10 cellular contexts compared by ENCODE assay signal in the genomic region with DNA sequence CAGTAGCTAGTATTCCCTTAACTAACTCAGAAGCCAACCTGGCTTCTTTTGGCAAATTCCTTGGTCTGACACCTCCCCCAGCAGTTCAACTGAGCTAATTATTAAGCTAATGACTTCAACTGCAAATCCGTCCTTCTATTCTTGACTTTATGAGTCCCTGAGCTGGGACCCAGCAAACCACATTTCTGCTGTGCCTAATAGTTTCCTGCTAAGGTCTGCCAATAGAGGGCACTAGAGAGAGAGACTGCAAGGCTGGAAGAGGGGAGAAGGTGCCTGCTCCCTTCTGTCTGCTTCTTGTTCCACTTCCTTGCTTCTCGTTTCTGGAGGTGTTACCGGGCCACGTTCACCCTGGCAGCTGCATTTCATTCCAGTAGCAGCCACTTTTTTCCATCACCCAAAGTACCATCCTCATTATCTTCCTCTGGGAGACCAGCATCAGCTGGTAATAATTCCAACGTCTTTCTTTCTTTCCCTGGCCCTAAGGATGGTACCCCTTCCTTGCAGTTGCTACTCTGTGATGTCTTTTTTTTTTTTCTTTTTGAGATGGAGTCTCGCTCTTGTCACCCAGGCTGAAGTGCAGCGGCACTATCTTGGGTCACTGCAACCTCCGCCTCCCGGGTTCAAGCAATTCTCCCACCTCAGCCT.
A peak's percentile ranks its signal among the peaks of the same experiment; 100 is the strongest.
DNase-seq lines count a peak whose midpoint lies in the region; ATAC-seq and TF ChIP-seq lines count a peak whose summit lies in the region.
"Had no signal": no experiment of that assay in that cellular context is flagged by ENCODE, and none has a peak within 500 bp of the region (broad histone marks: within the 10 kb centered on the region; RNA-seq: fewer than 3 reads in every experiment).

No MANE protein-coding gene starts in this region.

- no peak overlapping the region for H3K4me2 ChIP-seq in GM23248 (ENCODE audit: unreplicated experiment)

- H3K4me1 ChIP-seq in GM23248 (ENCODE audit: insufficient read depth) (peaks cover 28% of the 10 kb centered on the region), rectal smooth muscle tissue (ENCODE audit: control insufficient read depth, insufficient read depth, low read length) (peaks cover 12% of the 10 kb centered on the region)

- TF ChIP-seq CTCF in WTC11 (IDR thresholded peaks at IDR 0.05) = peak; percentile 20; the same call in 1 of the 2 replicates

- H3K9me2 ChIP-seq in GM23248 (ENCODE audit: insufficient read depth) = no peaks in the 10 kb centered on the region

- no peak overlapping the region for H3K27ac ChIP-seq in GM23248
- peak overlapping the region; percentile 3 for H3K27ac ChIP-seq in rectal smooth muscle tissue (ENCODE audit: low read depth, low read length)

- 0 out of 2 replicates have a peak overlapping the region, but pooled peaks have one; percentile 13 for H2AFZ ChIP-seq in GM23248

- H3K9me3 ChIP-seq in GM23248 (ENCODE audit: low read depth) = no peaks in the 10 kb centered on the region

- H3K4me1 Mint-ChIP-seq in WTC11 = peaks cover 26% of the 10 kb centered on the region
- H3K4me1 Mint-ChIP-seq: activated naive CD4-positive, alpha-beta T cell treated with anti-CD3 and anti-CD28 coated beads, Interleukin-2, amount 50 U/mL, for 24 hours had no signal

- POLR2A ChIA-PET in WTC11 (lab: Charles Lee) = no interaction called here

- H3K9me3 Mint-ChIP-seq in WTC11 = no peaks in the 10 kb centered on the region
- H3K9me3 Mint-ChIP-seq: activated naive CD4-positive, alpha-beta T cell treated with anti-CD3 and anti-CD28 coated beads, Interleukin-2, amount 50 U/mL, for 24 hours had no signal

- H3K27me3 Mint-ChIP-seq in WTC11 (ENCODE audit: low read depth) = no peaks in the 10 kb centered on the region

- no peak overlapping the region for H3K27ac Mint-ChIP-seq in WTC11
- H3K27ac Mint-ChIP-seq: activated naive CD4-positive, alpha-beta T cell treated with anti-CD3 and anti-CD28 coated beads, Interleukin-2, amount 50 U/mL, for 24 hours; CD8-positive, alpha-beta memory T cell had no signal

- in situ Hi-C loops in GM23248 (cut with MboI) = no loop called here

- intact Hi-C loops in head of caudate nucleus (cut with DNase I) = loop anchor here (2.0 to 10.0 kb wide), 2 partner anchors 64 to 106 kb away; no protein-coding TSS in a partner anchor

- H3K9ac ChIP-seq in GM23248 (no peak overlapping the region), rectal smooth muscle tissue (ENCODE audit: low read length) (no peak overlapping the region)

- H3F3A ChIP-seq in GM23248 (ENCODE audit: insufficient read depth) = peaks cover 23% of the 10 kb centered on the region

- ATAC-seq in WTC11 = peak; percentile 95
- no peak for ATAC-seq in GM21723 (IDR thresholded peaks at IDR 0.05; ENCODE audit: unreplicated experiment)

- no peak overlapping the region for H3K4me3 Mint-ChIP-seq in WTC11
- H3K4me3 Mint-ChIP-seq: activated naive CD4-positive, alpha-beta T cell treated with anti-CD3 and anti-CD28 coated beads, Interleukin-2, amount 50 U/mL, for 24 hours; CD8-positive, alpha-beta memory T cell had no signal

- CTCF ChIA-PET in WTC11 (lab: Charles Lee) = interaction anchor here (0.6 to 2.5 kb wide), 59 partner anchors 8 to 963 kb away, joined by 3 to 53 read pairs (median 4); a partner anchor contains a TSS

- H3K4me3 ChIP-seq in GM23248 = no peak overlapping the region
- H3K4me3 ChIP-seq in rectal smooth muscle tissue (ENCODE audit: low read length) = no peak overlapping the region

- no peaks in the 10 kb centered on the region for H4K20me1 ChIP-seq in GM23248 (ENCODE audit: insufficient read depth)

- H3K36me3 ChIP-seq in GM23248 (ENCODE audit: low read depth) (no peaks in the 10 kb centered on the region), rectal smooth muscle tissue (ENCODE audit: control insufficient read depth, insufficient read depth, low read length) (no peaks in the 10 kb centered on the region)

- H3K79me2 ChIP-seq in GM23248 (ENCODE audit: insufficient read depth) = no peaks in the 10 kb centered on the region

- no peaks in the 10 kb centered on the region for H3K36me3 Mint-ChIP-seq in WTC11
- H3K36me3 Mint-ChIP-seq: activated naive CD4-positive, alpha-beta T cell treated with anti-CD3 and anti-CD28 coated beads, Interleukin-2, amount 50 U/mL, for 24 hours had no signal

- peak; percentile 39 to 61 for DNase-seq in NCI-H2081 (lab: John Stamatoyannopoulos, UW)
- DNase-seq in NCI-H2081 treated with DMSO at 0.1 percent for 48 hours (lab: John Stamatoyannopoulos, UW) = no peak
- peak; percentile 75 for DNase-seq in GM23248
- peak; percentile 61 for DNase-seq in NCI-H1694 (lab: John Stamatoyannopoulos, UW)
- peak; percentile 46 for DNase-seq in WTC11 (ENCODE audit: low spot score)
- peak in 33 of 42 donors; percentile 3 to 81 (median 53) for DNase-seq in head of caudate nucleus

- 58 to 60% methylated on average over 9 of the region's 9 CpGs for WGBS in GM23248 (ENCODE audit: low coverage in 1 of 2, low lambda C conversion rate in 2 of 2, missing lambda C conversion rate in 2 of 2), 2 experiments

- H3K27me3 ChIP-seq in GM23248 (replicated peaks; ENCODE audit: insufficient read depth) (no peaks in the 10 kb centered on the region), rectal smooth muscle tissue (ENCODE audit: control insufficient read depth, insufficient read depth, low read length) (no peaks in the 10 kb centered on the region)

TF ChIP-seq in WTC11, 78 proteins besides CTCF, POLR2A, EP300 and RAD21:
- TF ChIP-seq, protein P1, sequence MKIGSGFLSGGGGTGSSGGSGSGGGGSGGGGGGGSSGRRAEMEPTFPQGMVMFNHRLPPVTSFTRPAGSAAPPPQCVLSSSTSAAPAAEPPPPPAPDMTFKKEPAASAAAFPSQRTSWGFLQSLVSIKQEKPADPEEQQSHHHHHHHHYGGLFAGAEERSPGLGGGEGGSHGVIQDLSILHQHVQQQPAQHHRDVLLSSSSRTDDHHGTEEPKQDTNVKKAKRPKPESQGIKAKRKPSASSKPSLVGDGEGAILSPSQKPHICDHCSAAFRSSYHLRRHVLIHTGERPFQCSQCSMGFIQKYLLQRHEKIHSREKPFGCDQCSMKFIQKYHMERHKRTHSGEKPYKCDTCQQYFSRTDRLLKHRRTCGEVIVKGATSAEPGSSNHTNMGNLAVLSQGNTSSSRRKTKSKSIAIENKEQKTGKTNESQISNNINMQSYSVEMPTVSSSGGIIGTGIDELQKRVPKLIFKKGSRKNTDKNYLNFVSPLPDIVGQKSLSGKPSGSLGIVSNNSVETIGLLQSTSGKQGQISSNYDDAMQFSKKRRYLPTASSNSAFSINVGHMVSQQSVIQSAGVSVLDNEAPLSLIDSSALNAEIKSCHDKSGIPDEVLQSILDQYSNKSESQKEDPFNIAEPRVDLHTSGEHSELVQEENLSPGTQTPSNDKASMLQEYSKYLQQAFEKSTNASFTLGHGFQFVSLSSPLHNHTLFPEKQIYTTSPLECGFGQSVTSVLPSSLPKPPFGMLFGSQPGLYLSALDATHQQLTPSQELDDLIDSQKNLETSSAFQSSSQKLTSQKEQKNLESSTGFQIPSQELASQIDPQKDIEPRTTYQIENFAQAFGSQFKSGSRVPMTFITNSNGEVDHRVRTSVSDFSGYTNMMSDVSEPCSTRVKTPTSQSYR (CRISPR knock-in tag; IDR thresholded peaks at IDR 0.05) = no peak
- no peak for TF ChIP-seq TCF7 (CRISPR knock-in tag; IDR thresholded peaks at IDR 0.05; ENCODE audit: low read depth)
